Comparison of ENCODE assay signal across 8 cellular contexts in the genomic region with DNA sequence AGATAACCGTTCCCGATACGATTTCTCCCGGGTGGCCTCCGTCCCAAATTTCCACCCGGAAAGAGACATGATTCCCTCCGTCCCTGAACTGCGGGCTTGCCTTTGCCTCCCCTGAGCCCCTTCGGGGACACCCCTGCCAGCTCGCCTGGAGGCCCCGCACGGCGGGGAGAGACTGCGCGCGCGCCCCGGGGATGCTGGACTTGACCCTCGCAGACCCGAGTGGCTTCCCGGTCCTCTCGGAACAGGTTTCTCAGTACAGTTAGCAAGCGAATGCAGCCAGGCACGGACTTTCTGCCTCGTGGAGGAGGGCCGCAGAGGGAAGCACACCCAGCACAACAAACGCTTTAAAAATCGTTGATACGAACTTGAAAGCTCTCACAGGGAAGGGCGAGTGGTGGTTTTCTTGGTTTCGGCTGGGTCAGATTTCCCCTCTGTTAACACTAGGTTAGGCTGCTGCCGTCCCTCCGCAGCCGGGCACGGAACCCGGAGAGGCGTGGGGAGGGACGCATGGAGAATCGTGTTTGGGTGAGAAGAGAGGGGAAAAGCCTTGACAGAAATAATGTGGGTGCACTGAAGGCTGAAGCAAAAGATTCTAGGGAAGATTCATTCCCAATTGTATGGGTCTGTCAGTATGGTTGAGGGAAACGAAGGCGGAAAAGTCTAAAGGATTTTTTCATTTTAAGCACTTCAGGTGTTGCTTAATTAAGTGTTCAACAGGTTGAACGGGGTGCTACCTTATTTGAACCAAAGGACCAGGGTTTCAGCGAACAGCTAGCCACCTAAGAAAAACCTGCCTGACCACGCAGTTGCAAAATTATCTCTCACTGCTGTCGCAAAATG. TPM values are rescaled to one million over a fixed set of nuclear protein-coding genes. Genes with fewer than 3 reads are reported as not detected.
A peak's percentile ranks its signal among the peaks of the same experiment; 100 is the strongest.
DNase-seq lines count a peak whose midpoint lies in the region; ATAC-seq, FAIRE-seq and TF ChIP-seq lines count a peak whose summit lies in the region.

No MANE protein-coding gene starts in this region.

- H3K9ac ChIP-seq in astrocyte (ENCODE audit: low read length) = no peak overlapping the region

- H3K27me3 Mint-ChIP-seq in CD4-positive, alpha-beta memory T cell = peaks cover 59 to 61% of the 10 kb centered on the region in 2 donors
- peaks cover 35% of the 10 kb centered on the region for H3K27me3 Mint-ChIP-seq in astrocyte (ENCODE audit: low read depth, unreplicated experiment)
- peaks cover 18 to 50% (median 30%) of the 10 kb centered on the region in 3 donors for H3K27me3 Mint-ChIP-seq in immature natural killer cell (ENCODE audit: low read depth in 3 of 3)

- peak overlapping the region; percentile 39 for H2AFZ ChIP-seq in astrocyte (ENCODE audit: low read depth, low read length)

- H3K4me3 ChIP-seq in CD4-positive, alpha-beta memory T cell (ENCODE audit: low read length in 2 of 2) = peak overlapping the region; percentile 22 to 58
- H3K4me3 ChIP-seq in astrocyte (ENCODE audit: insufficient read depth, low read depth, low read length) = peak overlapping the region; percentile 30

- no peak for TF ChIP-seq CTCF in astrocyte (IDR thresholded peaks at IDR 0.05; ENCODE audit: insufficient read depth, low read depth, low read length)

- no peaks in the 10 kb centered on the region for H3K9me3 ChIP-seq in CD4-positive, alpha-beta memory T cell (ENCODE audit: control insufficient read depth in 1 of 2, low read length in 2 of 2)
- no peaks in the 10 kb centered on the region for H3K9me3 ChIP-seq in astrocyte (ENCODE audit: insufficient read depth, low read depth, low read length)

- intact Hi-C loops in CD4-positive, alpha-beta memory T cell (cut with micrococcal nuclease) = loop anchor here (1.0 to 5.0 kb wide), 3 partner anchors 196 to 388 kb away; partner anchors contain the start of gene ZCCHC2

- POLR2A ChIA-PET in CD4-positive, alpha-beta memory T cell (lab: Charles Lee; ENCODE audit: partially characterized antibody) = interaction anchor here (1.0 kb wide), 1 partner anchor 95 kb away, joined by 5 read pairs; no protein-coding TSS in a partner anchor

- peaks cover 19% of the 10 kb centered on the region for H3K4me1 ChIP-seq in CD4-positive, alpha-beta memory T cell (ENCODE audit: insufficient read depth, low read length)
- peaks cover 24% of the 10 kb centered on the region for H3K4me1 ChIP-seq in astrocyte (ENCODE audit: insufficient read depth, low read length)

- H3K4me3 Mint-ChIP-seq in CD4-positive, alpha-beta memory T cell = peak overlapping the region; percentile 67 to 92 (median 86)
- peak overlapping the region; percentile 88 for H3K4me3 Mint-ChIP-seq in astrocyte (ENCODE audit: unreplicated experiment)
- H3K4me3 Mint-ChIP-seq in immature natural killer cell = peak overlapping the region; percentile 80 to 91 (median 89)

- peak in 4 of 5 donors; percentile 12 to 25 (median 16) for DNase-seq in CD4-positive, alpha-beta memory T cell
- DNase-seq in NCI-H510A (lab: John Stamatoyannopoulos, UW) (peak; percentile 31), astrocyte (ENCODE audit: low read depth) (peak; percentile 3), immature natural killer cell (peak in 1 of 3 donors; percentile 15), cerebellar nuclear complex (lab: John Stamatoyannopoulos, UW) (no peak)
- DNase-seq in stimulated activated CD4-positive, alpha-beta T cell treated with anti-CD3 and anti-CD28 coated beads, Interleukin-4, amount 100 ng/mL, for 1 hour = peak; percentile 38

- CTCF ChIA-PET in CD4-positive, alpha-beta memory T cell (lab: Charles Lee; ENCODE audit: partially characterized antibody) = interaction anchor here (1.2 kb wide), 1 partner anchor 95 kb away, joined by 3 read pairs; no protein-coding TSS in a partner anchor

- H3K27me3 ChIP-seq in CD4-positive, alpha-beta memory T cell (ENCODE audit: insufficient read depth, low read length) = peaks cover 35% of the 10 kb centered on the region
- H3K27me3 ChIP-seq in astrocyte (ENCODE audit: insufficient read depth, low read length) = peaks cover 54% of the 10 kb centered on the region

- no peaks in the 10 kb centered on the region for H3K79me2 ChIP-seq in astrocyte (ENCODE audit: insufficient read depth, low read length)

- H4K20me1 ChIP-seq in astrocyte (ENCODE audit: insufficient read depth, low read length) = no peaks in the 10 kb centered on the region

- FAIRE-seq in astrocyte (lab: Jason Lieb, UNC) = no peak

- no peaks in the 10 kb centered on the region for H3K36me3 ChIP-seq in CD4-positive, alpha-beta memory T cell (ENCODE audit: insufficient read depth, low read length)
- H3K36me3 ChIP-seq in astrocyte (ENCODE audit: insufficient read depth, low read length) = no peaks in the 10 kb centered on the region

- peaks cover 15 to 45% (median 26%) of the 10 kb centered on the region in 4 donors for H3K4me1 Mint-ChIP-seq in CD4-positive, alpha-beta memory T cell
- H3K4me1 Mint-ChIP-seq in astrocyte (ENCODE audit: low read depth, unreplicated experiment) (peaks cover 17% of the 10 kb centered on the region), immature natural killer cell (peaks cover 50 to 66% of the 10 kb centered on the region in 2 donors)

- H3K9me3 Mint-ChIP-seq in CD4-positive, alpha-beta memory T cell = peaks cover 0 to 3% (median 0%) of the 10 kb centered on the region in 8 donors
- peaks cover 4% of the 10 kb centered on the region for H3K9me3 Mint-ChIP-seq in astrocyte (ENCODE audit: unreplicated experiment)
- no peaks in the 10 kb centered on the region for H3K9me3 Mint-ChIP-seq in immature natural killer cell

- peaks cover 0 to 1% of the 10 kb centered on the region in 2 donors for H3K36me3 Mint-ChIP-seq in CD4-positive, alpha-beta memory T cell
- peaks cover 1% of the 10 kb centered on the region for H3K36me3 Mint-ChIP-seq in astrocyte (ENCODE audit: low read depth, unreplicated experiment)
- H3K36me3 Mint-ChIP-seq in immature natural killer cell = no peaks in the 10 kb centered on the region

- H3K4me2 ChIP-seq in astrocyte (ENCODE audit: low read length) = peak overlapping the region; percentile 79

- ATAC-seq in GM21390 (IDR thresholded peaks at IDR 0.05; ENCODE audit: unreplicated experiment) = peak; percentile 35
- ATAC-seq in HG03571 (IDR thresholded peaks at IDR 0.05; ENCODE audit: unreplicated experiment) = no peak

- H3K27ac ChIP-seq in CD4-positive, alpha-beta memory T cell (ENCODE audit: low read depth, low read length) = no peak overlapping the region
- H3K27ac ChIP-seq in astrocyte (ENCODE audit: low read depth, low read length) = no peak overlapping the region

- peak overlapping the region in 5 of 7 donors; percentile 1 to 85 (median 81) for H3K27ac Mint-ChIP-seq in CD4-positive, alpha-beta memory T cell
- H3K27ac Mint-ChIP-seq in astrocyte (ENCODE audit: unreplicated experiment) = peak overlapping the region; percentile 10
- H3K27ac Mint-ChIP-seq in immature natural killer cell = peak overlapping the region in 4 of 6 donors; percentile 18 to 92 (median 80)

RNA-seq across cellular contexts. Expression of gene TNFRSF11A, which starts 0.9 kb away (rescaled TPM):
- 1 to 10 TPM; 1.3 TPM for total RNA-seq in CD4-positive, alpha-beta memory T cell
- polyA plus RNA-seq in CD4-positive, alpha-beta memory T cell = 1 to 10 TPM in 1 of 2 donors, under 1 TPM in 1; 0.49 to 6.5 TPM
- total RNA-seq in astrocyte = 0.75 and 1.5 TPM in 2 replicates
- 10 to 100 TPM; 13.5 to 23.3 (median 16.8) TPM for polyA plus RNA-seq in immature natural killer cell

Comparison
In these comparisons a context has a peak if more than half of its experiments do, and no peak if none do; other contexts are left out.
1. DNase-seq: peak in CD4-positive, alpha-beta memory T cell (4 of 5), NCI-H510A (single experiment), astrocyte (single experiment) and stimulated activated CD4-positive, alpha-beta T cell treated with anti-CD3 and anti-CD28 coated beads, Interleukin-4, amount 100 ng/mL, for 1 hour (single experiment); none in cerebellar nuclear complex (0 of 2).
2. H3K27ac Mint-ChIP-seq: peak in every context shown above with its lines; median percentile 81 in CD4-positive, alpha-beta memory T cell; 80 in immature natural killer cell; 10 in astrocyte.
3. Peak in every context shown above with its lines, with median percentiles within 50 percentile points of each other: H3K4me3 Mint-ChIP-seq.